ENCODE assay signal across 25 cellular contexts in genomic region chr9:86801246-86801645, GRCh38.
A peak's percentile ranks its signal among the peaks of the same experiment; 100 is the strongest.
DNase-seq lines count a peak whose midpoint lies in the region; ATAC-seq and TF ChIP-seq lines count a peak whose summit lies in the region.
"Had no signal": no experiment of that assay in that cellular context is flagged by ENCODE, and none has a peak within 500 bp of the region (broad histone marks: within the 10 kb centered on the region; RNA-seq: fewer than 3 reads in every experiment).

No MANE protein-coding gene starts in this region.

- no peaks in the 10 kb centered on the region for H3K4me1 ChIP-seq in mesenchymal stem cell (ENCODE audit: control insufficient read depth, insufficient read depth, low read depth, low read length)
- peaks cover 0 to 21% (median 8%) of the 10 kb centered on the region in 4 donors for H3K4me1 ChIP-seq in sigmoid colon
- H3K4me1 ChIP-seq: BE2C, gastrocnemius medialis had no signal

- POLR2A ChIA-PET in WTC11 (lab: Charles Lee) = no interaction called here

- H3K4me1 Mint-ChIP-seq in WTC11 = peaks cover 27% of the 10 kb centered on the region
- H3K4me1 Mint-ChIP-seq: activated CD4-positive, alpha-beta T cell treated with anti-CD3 and anti-CD28 coated beads, Interleukin-2, amount 10 ng/mL, durations not matched to agents 24 days and 14 days; central memory CD8-positive, alpha-beta T cell had no signal

- peak overlapping the region; percentile 53 for H3K9ac ChIP-seq in mesenchymal stem cell (ENCODE audit: low read length)

- no peak for TF ChIP-seq POLR2A in sigmoid colon (IDR thresholded peaks at IDR 0.05)

- CTCF ChIA-PET in WTC11 (lab: Charles Lee) = interaction anchor here (0.7 to 2.8 kb wide), 5 partner anchors 50 to 387 kb away, joined by 3 to 19 read pairs (median 3); no protein-coding TSS in a partner anchor

- H4K91ac ChIP-seq in mesenchymal stem cell (ENCODE audit: low read length) = no peak overlapping the region

- intact Hi-C loops in sigmoid colon (cut with DNase I) = no loop called here

- H2AFZ ChIP-seq in mesenchymal stem cell (ENCODE audit: low read depth, low read length) = no peak overlapping the region

- H3K9me3 ChIP-seq in mesenchymal stem cell (ENCODE audit: control insufficient read depth, low read length) (no peaks in the 10 kb centered on the region), sigmoid colon (no peaks in the 10 kb centered on the region)
- H3K9me3 ChIP-seq: BE2C, gastrocnemius medialis, mucosa of descending colon had no signal

- peaks cover 12% of the 10 kb centered on the region for H3K9me3 Mint-ChIP-seq in WTC11
- H3K9me3 Mint-ChIP-seq: central memory CD8-positive, alpha-beta T cell had no signal

- no peak overlapping the region for H2AK5ac ChIP-seq in mesenchymal stem cell (ENCODE audit: low read length, severe bottlenecking)

- peak overlapping the region; percentile 44; the same call in 1 of the 2 replicates for H3K27ac Mint-ChIP-seq in WTC11
- H3K27ac Mint-ChIP-seq: activated CD4-positive, alpha-beta T cell treated with anti-CD3 and anti-CD28 coated beads, Interleukin-2, amount 10 ng/mL, durations not matched to agents 24 days and 14 days had no signal

- H3K4ac ChIP-seq in mesenchymal stem cell (ENCODE audit: low read depth in 1 of 2, low read length in 2 of 2) = no peak overlapping the region

- H3K4me3 Mint-ChIP-seq in WTC11 = no peak overlapping the region
- H3K4me3 Mint-ChIP-seq: activated CD4-positive, alpha-beta T cell treated with anti-CD3 and anti-CD28 coated beads, Interleukin-2, amount 10 ng/mL, durations not matched to agents 24 days and 14 days; activated T-cell treated with anti-CD3 and anti-CD28 coated beads, Interleukin-2, amount 50 U/mL, for 4 hours; central memory CD8-positive, alpha-beta T cell; neural crest cell had no signal

- TF ChIP-seq EP300 in sigmoid colon (IDR thresholded peaks at IDR 0.05) = no peak

- peaks cover 2% of the 10 kb centered on the region; the same call in 1 of the 2 replicates for H3K27me3 Mint-ChIP-seq in WTC11 (ENCODE audit: low read depth)
- H3K27me3 Mint-ChIP-seq: activated CD4-positive, alpha-beta T cell treated with anti-CD3 and anti-CD28 coated beads, Interleukin-2, amount 10 ng/mL, durations not matched to agents 24 days and 14 days had no signal

- TF ChIP-seq CTCF in WTC11 (IDR thresholded peaks at IDR 0.05) = no peak
- TF ChIP-seq CTCF in sigmoid colon (IDR thresholded peaks at IDR 0.05) = no peak

- H3K79me1 ChIP-seq in mesenchymal stem cell (replicated peaks; ENCODE audit: low read length, poor library complexity, severe bottlenecking) = no peaks in the 10 kb centered on the region

- no peak overlapping the region for H3K4me2 ChIP-seq in mesenchymal stem cell (ENCODE audit: low read length, poor library complexity, severe bottlenecking)

- no peak overlapping the region for H3K18ac ChIP-seq in mesenchymal stem cell (ENCODE audit: low read depth in 1 of 2, low read length in 2 of 2)

- no peak overlapping the region for H4K8ac ChIP-seq in mesenchymal stem cell (ENCODE audit: low read length)

- no peak overlapping the region for H3K14ac ChIP-seq in mesenchymal stem cell (ENCODE audit: low read length in 2 of 2)

- DNase-seq in AG08395 (ENCODE audit: low spot score) = peak; percentile 19
- DNase-seq in WTC11 (ENCODE audit: low spot score) = no peak
- DNase-seq in fibroblast of peridontal ligament (ENCODE audit: extremely low read depth) = peak; percentile 40
- no peak for DNase-seq in mesenchymal stem cell
- DNase-seq in sigmoid colon = no peak
- no peak for DNase-seq in stimulated activated CD4-positive, alpha-beta T cell treated with anti-CD3 and anti-CD28 coated beads, Interleukin-1b, Interleukin-23, amount 100 ng/mL, for 48 hours
- DNase-seq: activated CD4-positive, alpha-beta T cell treated with anti-CD3 and anti-CD28 coated beads, Interleukin-2, amount 10 ng/mL, durations not matched to agents 24 days and 14 days; activated naive CD4-positive, alpha-beta T cell treated with Interleukin-2 at 50 U/mL for 16 hours; activated T-cell treated with anti-CD3 and anti-CD28 coated beads, Interleukin-2, amount 50 U/mL, for 4 hours; amniotic stem cell; BE2C; DMS79 treated with DMSO at 0.1 percent for 48 hours; gastrocnemius medialis; hippocampal formation; mucosa of descending colon; NCI-H1092; NCI-H2029 treated with DMSO at 0.1 percent for 48 hours; NCI-H345; NCI-H82; posterior cingulate gyrus had no signal

- H3K27ac ChIP-seq in mesenchymal stem cell (ENCODE audit: low read length, poor library complexity, severe bottlenecking) (no peak overlapping the region), sigmoid colon (peak overlapping the region in 2 of 4 donors; percentile 14 to 25)
- H3K27ac ChIP-seq: VCaP had no signal

- no peak overlapping the region for H2BK120ac ChIP-seq in mesenchymal stem cell (ENCODE audit: low read depth, low read length)

- H3K4me3 ChIP-seq in mesenchymal stem cell (ENCODE audit: insufficient read depth in 1 of 2, low read depth in 1 of 2, low read length in 2 of 2) = no peak overlapping the region
- no peak overlapping the region for H3K4me3 ChIP-seq in sigmoid colon
- H3K4me3 ChIP-seq: gastrocnemius medialis, mucosa of descending colon had no signal

- H3K27me3 ChIP-seq in mesenchymal stem cell (ENCODE audit: control insufficient read depth in 1 of 2, insufficient read depth in 1 of 2, low read length in 2 of 2) = no peaks in the 10 kb centered on the region
- H3K27me3 ChIP-seq in sigmoid colon = no peaks in the 10 kb centered on the region
- H3K27me3 ChIP-seq: BE2C, gastrocnemius medialis had no signal

- H2BK12ac ChIP-seq in mesenchymal stem cell (ENCODE audit: low read length in 2 of 2) = no peak overlapping the region

- ATAC-seq in WTC11 = peak; percentile 24; the same call in 1 of the 2 replicates
- ATAC-seq in GM18519 (IDR thresholded peaks at IDR 0.05; ENCODE audit: low FRiP score, unreplicated experiment) = no peak
- no peak for ATAC-seq in GM21528 (IDR thresholded peaks at IDR 0.05; ENCODE audit: low FRiP score, unreplicated experiment)
- ATAC-seq: activated T-cell treated with anti-CD3 and anti-CD28 coated beads, Interleukin-2, amount 50 U/mL, for 4 hours; gastrocnemius medialis; mucosa of descending colon had no signal

- no peaks in the 10 kb centered on the region; the same call in 1 of the 2 replicates for H3K36me3 Mint-ChIP-seq in WTC11

- no peak overlapping the region for H2BK5ac ChIP-seq in mesenchymal stem cell (ENCODE audit: low read depth, low read length, poor library complexity, severe bottlenecking)

- no peak overlapping the region for H2BK15ac ChIP-seq in mesenchymal stem cell (ENCODE audit: low read depth, poor library complexity, severe bottlenecking)

- no peaks in the 10 kb centered on the region for H3K36me3 ChIP-seq in mesenchymal stem cell (ENCODE audit: control insufficient read depth in 1 of 2, insufficient read depth in 2 of 2, low read depth in 1 of 2, low read length in 2 of 2)
- H3K36me3 ChIP-seq in sigmoid colon = no peaks in the 10 kb centered on the region
- H3K36me3 ChIP-seq: BE2C, gastrocnemius medialis had no signal

- no peak overlapping the region for H3K23ac ChIP-seq in mesenchymal stem cell (ENCODE audit: low read length in 2 of 2)

- WGBS in mesenchymal stem cell = 49% methylated on average over 5 of the region's 5 CpGs
- 42 to 62% methylated on average over 5 of the region's 5 CpGs for WGBS in sigmoid colon, 2 donors

TF ChIP-seq in WTC11, 78 proteins besides CTCF, POLR2A, EP300 and RAD21:
- TF ChIP-seq, protein P1, sequence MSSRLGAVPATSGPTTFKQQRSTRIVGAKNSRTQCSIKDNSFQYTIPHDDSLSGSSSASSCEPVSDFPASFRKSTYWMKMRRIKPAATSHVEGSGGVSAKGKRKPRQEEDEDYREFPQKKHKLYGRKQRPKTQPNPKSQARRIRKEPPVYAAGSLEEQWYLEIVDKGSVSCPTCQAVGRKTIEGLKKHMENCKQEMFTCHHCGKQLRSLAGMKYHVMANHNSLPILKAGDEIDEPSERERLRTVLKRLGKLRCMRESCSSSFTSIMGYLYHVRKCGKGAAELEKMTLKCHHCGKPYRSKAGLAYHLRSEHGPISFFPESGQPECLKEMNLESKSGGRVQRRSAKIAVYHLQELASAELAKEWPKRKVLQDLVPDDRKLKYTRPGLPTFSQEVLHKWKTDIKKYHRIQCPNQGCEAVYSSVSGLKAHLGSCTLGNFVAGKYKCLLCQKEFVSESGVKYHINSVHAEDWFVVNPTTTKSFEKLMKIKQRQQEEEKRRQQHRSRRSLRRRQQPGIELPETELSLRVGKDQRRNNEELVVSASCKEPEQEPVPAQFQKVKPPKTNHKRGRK (CRISPR knock-in tag; IDR thresholded peaks at IDR 0.05; ENCODE audit: borderline replicate concordance) = no peak
- no peak for TF ChIP-seq JAZF1 (CRISPR knock-in tag; IDR thresholded peaks at IDR 0.05)

Comparison
In these comparisons a context has a peak if more than half of its experiments do, and no peak if none do; other contexts are left out.
1. DNase-seq: peak in AG08395 (single experiment) and fibroblast of peridontal ligament (single experiment); none in WTC11 (single experiment), mesenchymal stem cell (single experiment), sigmoid colon (single experiment) and stimulated activated CD4-positive, alpha-beta T cell treated with anti-CD3 and anti-CD28 coated beads, Interleukin-1b, Interleukin-23, amount 100 ng/mL, for 48 hours (single experiment).